In the genomic region with DNA sequence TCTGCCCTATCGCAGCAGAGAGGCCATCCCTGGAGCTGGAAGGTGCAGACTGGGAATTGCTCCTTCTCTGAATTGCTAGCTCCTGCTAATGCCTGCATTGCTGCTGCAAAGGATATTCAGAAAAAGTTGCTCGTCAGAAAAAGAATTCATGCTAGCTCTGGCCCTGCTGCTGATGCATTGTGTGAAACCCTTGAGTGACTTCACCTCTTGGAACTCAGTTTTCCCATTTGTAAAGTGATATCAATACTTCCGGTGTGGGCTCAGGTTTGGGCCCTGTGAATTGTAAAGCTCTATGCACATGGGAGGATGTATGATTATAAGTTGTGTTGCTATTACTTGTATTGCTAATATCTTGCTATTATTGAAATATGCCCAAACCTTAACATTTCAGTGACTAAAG, we compare ENCODE assay signal across 1 cellular context.
TF ChIP-seq lines count a peak whose summit lies in the region.

No MANE protein-coding gene starts in this region.

TF ChIP-seq in A549, 52 proteins besides CTCF, POLR2A, EP300 and RAD21 (continued from another document):
- TF ChIP-seq, protein P1, sequence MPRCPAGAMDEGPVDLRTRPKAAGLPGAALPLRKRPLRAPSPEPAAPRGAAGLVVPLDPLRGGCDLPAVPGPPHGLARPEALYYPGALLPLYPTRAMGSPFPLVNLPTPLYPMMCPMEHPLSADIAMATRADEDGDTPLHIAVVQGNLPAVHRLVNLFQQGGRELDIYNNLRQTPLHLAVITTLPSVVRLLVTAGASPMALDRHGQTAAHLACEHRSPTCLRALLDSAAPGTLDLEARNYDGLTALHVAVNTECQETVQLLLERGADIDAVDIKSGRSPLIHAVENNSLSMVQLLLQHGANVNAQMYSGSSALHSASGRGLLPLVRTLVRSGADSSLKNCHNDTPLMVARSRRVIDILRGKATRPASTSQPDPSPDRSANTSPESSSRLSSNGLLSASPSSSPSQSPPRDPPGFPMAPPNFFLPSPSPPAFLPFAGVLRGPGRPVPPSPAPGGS (IDR thresholded peaks at IDR 0.05) = no peak
- TF ChIP-seq, protein P2, sequence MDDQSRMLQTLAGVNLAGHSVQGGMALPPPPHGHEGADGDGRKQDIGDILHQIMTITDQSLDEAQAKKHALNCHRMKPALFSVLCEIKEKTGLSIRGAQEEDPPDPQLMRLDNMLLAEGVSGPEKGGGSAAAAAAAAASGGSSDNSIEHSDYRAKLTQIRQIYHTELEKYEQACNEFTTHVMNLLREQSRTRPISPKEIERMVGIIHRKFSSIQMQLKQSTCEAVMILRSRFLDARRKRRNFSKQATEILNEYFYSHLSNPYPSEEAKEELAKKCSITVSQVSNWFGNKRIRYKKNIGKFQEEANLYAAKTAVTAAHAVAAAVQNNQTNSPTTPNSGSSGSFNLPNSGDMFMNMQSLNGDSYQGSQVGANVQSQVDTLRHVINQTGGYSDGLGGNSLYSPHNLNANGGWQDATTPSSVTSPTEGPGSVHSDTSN (IDR thresholded peaks at IDR 0.05) = no peak
- no peak for TF ChIP-seq KDM1A (IDR thresholded peaks at IDR 0.05; ENCODE audit: low read depth)
- TF ChIP-seq FOXS1 (CRISPR knock-in tag; IDR thresholded peaks at IDR 0.05) = no peak
- TF ChIP-seq ZC3H11A (IDR thresholded peaks at IDR 0.05) = no peak
- no peak for TF ChIP-seq EHMT2 (IDR thresholded peaks at IDR 0.05; ENCODE audit: low read depth)
